ENCODE assay signal across 27 cellular contexts in the genomic region with DNA sequence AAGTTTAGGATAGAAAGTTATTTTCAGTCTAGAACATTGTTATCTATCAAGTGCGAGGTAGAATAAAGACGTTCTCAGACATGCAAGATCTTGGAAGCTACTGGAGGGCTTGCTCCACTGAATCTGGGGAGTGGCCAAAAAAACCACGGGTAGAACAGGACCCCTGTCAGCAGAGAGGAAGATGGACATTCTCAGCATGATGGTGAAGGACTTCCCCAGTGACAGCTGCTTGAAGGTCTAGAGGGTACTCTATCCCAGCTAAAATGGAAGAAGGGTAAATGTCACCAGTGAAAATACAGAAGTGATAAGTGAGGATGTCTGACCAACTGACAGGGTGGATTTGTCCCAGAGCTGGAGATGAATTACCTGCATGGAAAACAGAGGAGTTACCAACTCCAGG. TPM values are rescaled to one million over a fixed set of nuclear protein-coding genes. Genes with fewer than 3 reads are reported as not detected.
"Had no signal": no experiment of that assay in that cellular context is flagged by ENCODE, and none has a peak within 500 bp of the region (broad histone marks: within the 10 kb centered on the region; RNA-seq: fewer than 3 reads in every experiment).

No MANE protein-coding gene starts in this region.

- H3K36me3 ChIP-seq: heart left ventricle, neural progenitor cell, ovary, right atrium auricular region, sigmoid colon, suprapubic skin, thyroid gland had no signal

- H3K27ac ChIP-seq: dorsolateral prefrontal cortex, heart left ventricle, neural progenitor cell, ovary, right atrium auricular region, sigmoid colon, skin epidermis, suprapubic skin, thyroid gland had no signal

- H3K4me3 ChIP-seq: dorsolateral prefrontal cortex, heart left ventricle, mucosa of descending colon, neural progenitor cell, ovary, right atrium auricular region, sigmoid colon, skin epidermis, suprapubic skin, thyroid gland had no signal

- FAIRE-seq: endometrium, frontal cortex, urothelium cell line had no signal

- H3K4me3 Mint-ChIP-seq: natural killer cell treated with Interleukin-12 subunit alpha and Interleukin-12 subunit beta and Interleukin-15 and Interleukin-18, amount 100 ng/mL, for 72 hours; neural progenitor cell; type B pancreatic cell had no signal

- H3K4me1 ChIP-seq: heart left ventricle, neural progenitor cell, right atrium auricular region, sigmoid colon, suprapubic skin, thyroid gland had no signal

- H2AFZ ChIP-seq: neural progenitor cell had no signal

- H3K4me2 ChIP-seq: neural progenitor cell had no signal

- H3K9me3 Mint-ChIP-seq: natural killer cell treated with Interleukin-12 subunit alpha and Interleukin-12 subunit beta and Interleukin-15 and Interleukin-18, amount 100 ng/mL, for 72 hours; type B pancreatic cell had no signal

- H3K4me1 Mint-ChIP-seq: neural progenitor cell had no signal

- H3K27ac Mint-ChIP-seq: neural progenitor cell, type B pancreatic cell had no signal

- H3K9ac ChIP-seq: neural progenitor cell had no signal

- H3K9me3 ChIP-seq: mucosa of descending colon, ovary, sigmoid colon, suprapubic skin, thyroid gland had no signal

- H3K36me3 Mint-ChIP-seq: natural killer cell treated with Interleukin-12 subunit alpha and Interleukin-12 subunit beta and Interleukin-15 and Interleukin-18, amount 100 ng/mL, for 72 hours; neural progenitor cell; type B pancreatic cell had no signal

- H3K27me3 ChIP-seq: dorsolateral prefrontal cortex, neural progenitor cell, ovary, right atrium auricular region, sigmoid colon, thyroid gland had no signal

- DNase-seq: cortex of kidney; dorsolateral prefrontal cortex; effector CD8-positive, alpha-beta T cell; heart left ventricle; hippocampal formation; mammary epithelial cell; mucosa of descending colon; nucleus accumbens; ovary; sigmoid colon; stimulated activated CD4-positive, alpha-beta T cell treated with anti-CD3 and anti-CD28 coated beads, Interleukin-12 subunit alpha, Interleukin-12 subunit beta, amount 100 ng/mL, for 4 hours; stimulated activated naive CD8-positive, alpha-beta T cell treated with anti-CD3 and anti-CD28 coated beads, Interleukin-15, Interleukin-2, amounts not matched to agents 100 U/mL and 50 U/mL, for 24 hours; thyroid gland had no signal

- ATAC-seq: esophagus mucosa; heart left ventricle; mucosa of descending colon; natural killer cell treated with Interleukin-12 subunit alpha and Interleukin-12 subunit beta and Interleukin-15 and Interleukin-18, amount 100 ng/mL, for 72 hours; stimulated activated naive CD8-positive, alpha-beta T cell treated with anti-CD3 and anti-CD28 coated beads, Interleukin-15, Interleukin-2, amounts not matched to agents 100 U/mL and 50 U/mL, for 24 hours had no signal

RNA-seq across cellular contexts. Expression of a gene that starts 10.1 kb away (rescaled TPM):
- total RNA-seq: fibroblast of lung, frontal cortex, glomerular endothelial cell, heart left ventricle, kidney epithelial cell, mammary epithelial cell, ovary, posterior vena cava, right atrium auricular region, sigmoid colon, thyroid gland had no signal
- polyA plus RNA-seq: fibroblast of lung, heart left ventricle, mammary epithelial cell had no signal
